ENCODE assay signal across 11 cellular contexts in the genomic region with DNA sequence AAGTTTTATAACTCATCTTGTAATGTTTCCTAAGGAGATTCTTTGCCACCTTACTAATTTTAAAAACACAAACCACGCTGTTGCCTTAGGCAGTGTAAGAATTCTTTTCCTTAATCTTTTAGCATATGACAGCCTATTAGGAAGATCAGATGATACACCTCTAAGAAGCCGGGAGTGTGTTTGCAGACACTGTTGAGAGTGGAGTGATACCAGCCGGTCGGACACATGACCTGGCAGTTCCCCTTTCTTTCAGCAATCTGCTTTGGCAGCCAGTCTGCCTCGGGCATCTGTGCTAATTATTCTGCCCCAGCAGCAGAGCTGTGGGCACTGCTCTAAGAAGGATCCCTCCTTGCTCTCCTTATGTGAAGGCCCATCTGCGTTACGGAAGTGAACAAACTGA. TPM values are rescaled to one million over a fixed set of nuclear protein-coding genes. Genes with fewer than 3 reads are reported as not detected.
DNase-seq lines count a peak whose midpoint lies in the region; ATAC-seq and TF ChIP-seq lines count a peak whose summit lies in the region.
"Had no signal": no experiment of that assay in that cellular context is flagged by ENCODE, and none has a peak within 500 bp of the region (broad histone marks: within the 10 kb centered on the region; RNA-seq: fewer than 3 reads in every experiment).

No MANE protein-coding gene starts in this region.

- H3K4me3 ChIP-seq in colonic mucosa (no peak overlapping the region), coronary artery (no peak overlapping the region)

- H3K9me3 ChIP-seq in colonic mucosa: no peaks in the 10 kb centered on the region

- H3K9ac ChIP-seq in colonic mucosa (ENCODE audit: low read depth in 2 of 2, low read length in 2 of 2): no peak overlapping the region

- no peaks in the 10 kb centered on the region for H3K36me3 ChIP-seq in colonic mucosa

- TF ChIP-seq CTCF in foreskin keratinocyte (conservative IDR thresholded peaks at IDR 0.05): no peak
- TF ChIP-seq CTCF in colonic mucosa (IDR thresholded peaks at IDR 0.05): no peak
- TF ChIP-seq CTCF in coronary artery (IDR thresholded peaks at IDR 0.05): no peak

- peak; percentile 96 for DNase-seq in M059J (ENCODE audit: low read depth)
- DNase-seq in RPMI7951 (ENCODE audit: low read depth): peak; percentile 81
- DNase-seq in foreskin keratinocyte: peak; percentile 79 to 87
- DNase-seq in renal cortical epithelial cell (ENCODE audit: low read depth): peak; percentile 61
- no peak for DNase-seq in colonic mucosa
- no peak for DNase-seq in coronary artery (ENCODE audit: low spot score)
- DNase-seq in dermis blood vessel endothelial cell: no peak
- DNase-seq: activated naive CD4-positive, alpha-beta T cell treated with anti-CD3 and anti-CD28 coated beads, Interleukin-2, amount 50 U/mL, for 16 hours had no signal

- H3K4me1 ChIP-seq in foreskin keratinocyte (no peaks in the 10 kb centered on the region), colonic mucosa (no peaks in the 10 kb centered on the region)

- peak overlapping the region; percentile 5 for H3K27ac ChIP-seq in foreskin keratinocyte
- H3K27ac ChIP-seq in colonic mucosa: no peak overlapping the region
- H3K27ac ChIP-seq in coronary artery: no peak overlapping the region

- H3K27me3 ChIP-seq in foreskin keratinocyte (no peaks in the 10 kb centered on the region), colonic mucosa (no peaks in the 10 kb centered on the region)

- ATAC-seq in foreskin keratinocyte (peak; percentile 97), GM18867 (IDR thresholded peaks at IDR 0.05; ENCODE audit: unreplicated experiment) (no peak)
- ATAC-seq: HepG2 had no signal

- intact Hi-C loops in colonic mucosa (cut with DNase I): no loop called here

RNA-seq across cellular contexts. Expression of gene PLCB4, which starts 50.9 kb away (rescaled TPM):
- 8.0 and 16.1 TPM in 2 replicates for total RNA-seq in M059J (2014; rRNA removed; shearing (Covaris generic))
- total RNA-seq in RPMI7951 (2014; rRNA removed; shearing (Covaris generic)): 5.3 and 5.4 TPM in 2 replicates
- total RNA-seq in foreskin keratinocyte (2.4 and 3.1 TPM in 2 replicates), renal cortical epithelial cell (159 and 549 TPM in 2 replicates), colonic mucosa (10 to 100 TPM; 39.4 to 39.5 TPM), dermis blood vessel endothelial cell (9.9 and 13.8 TPM in 2 replicates)
- polyA plus RNA-seq in foreskin keratinocyte: 0.40 and 0.49 TPM in 2 replicates
- total RNA-seq: HepG2; T-helper 1 cell treated with Interleukin-12 subunit alpha and Interleukin-12 subunit beta and Interleukin-4 antibody, amounts not matched to agents 30 ng/mL and 1 ng/mL, for 36 hours had no signal

Comparison
In these comparisons a context has a peak if more than half of its experiments do, and no peak if none do; other contexts are left out.
1. DNase-seq: peak in M059J (single experiment), RPMI7951 (single experiment), foreskin keratinocyte (2 of 2) and renal cortical epithelial cell (single experiment); none in colonic mucosa (single experiment), coronary artery (single experiment) and dermis blood vessel endothelial cell (single experiment).